Comparison of ENCODE assay signal across 8 cellular contexts in the genomic region with DNA sequence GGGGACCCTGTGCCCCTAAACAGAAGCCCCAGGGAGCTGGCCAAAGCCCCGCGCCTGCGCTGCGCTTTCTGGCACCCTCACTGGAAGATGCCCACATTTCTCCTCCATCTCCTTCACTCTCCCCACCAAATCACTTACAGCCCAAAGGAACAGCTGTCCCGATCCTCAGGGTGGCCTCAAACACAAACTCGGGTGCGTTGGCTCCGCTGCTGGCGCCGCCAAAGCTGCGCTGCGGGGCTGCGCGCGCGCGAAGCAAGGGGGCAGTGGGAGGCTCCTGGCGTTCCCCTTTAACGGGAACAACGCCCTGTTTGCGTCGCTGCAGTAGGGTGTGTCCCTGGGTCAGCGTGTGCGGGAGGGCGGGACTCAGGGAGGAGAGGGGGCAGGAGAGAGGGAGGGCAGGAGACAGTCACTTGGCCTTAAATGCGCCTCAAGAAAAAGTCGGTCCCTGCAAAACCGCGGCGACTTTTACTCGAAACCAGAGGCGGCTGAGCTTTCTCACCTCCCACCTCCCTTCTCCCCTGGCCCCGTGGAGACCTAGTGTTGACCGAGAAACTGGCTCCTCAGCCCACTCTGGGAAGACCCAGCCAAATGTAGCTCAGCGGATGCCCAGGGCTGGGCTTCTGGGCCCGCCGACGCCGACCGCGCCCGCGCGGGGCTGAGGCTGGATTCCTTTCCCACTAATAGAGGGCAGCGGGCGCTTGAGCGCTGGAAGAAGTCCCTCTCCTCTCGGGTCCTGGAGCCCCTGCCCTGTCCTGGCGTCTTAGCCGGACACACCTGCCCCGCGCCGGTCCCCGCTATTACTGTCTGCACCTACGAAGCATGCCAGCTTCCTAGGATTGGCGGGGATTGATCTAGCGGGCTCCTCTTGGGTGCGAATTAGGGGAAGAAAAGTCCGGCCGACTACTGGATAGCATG. TPM values are rescaled to one million over a fixed set of nuclear protein-coding genes. Genes with fewer than 3 reads are reported as not detected.
DNase-seq lines count a peak whose midpoint lies in the region; ATAC-seq and TF ChIP-seq lines count a peak whose summit lies in the region.

No MANE protein-coding gene starts in this region.

- peaks cover 15% of the 10 kb centered on the region for H3K36me3 ChIP-seq in HAP-1 (replicated peaks)
- H3K36me3 ChIP-seq in esophagus squamous epithelium, result peaks cover 0 to 16% (median 0%) of the 10 kb centered on the region in 3 donors
- peaks cover 21% of the 10 kb centered on the region for H3K36me3 ChIP-seq in upper lobe of right lung

- H3K4me1 Mint-ChIP-seq in mesothelial cell of epicardium, result peaks cover 29% of the 10 kb centered on the region

- H3K4me1 ChIP-seq in HAP-1 (peaks cover 15% of the 10 kb centered on the region), esophagus squamous epithelium (peaks cover 10 to 72% (median 30%) of the 10 kb centered on the region in 3 donors), upper lobe of right lung (peaks cover 25% of the 10 kb centered on the region)

- peak overlapping the region; percentile 97 for H3K27ac Mint-ChIP-seq in mesothelial cell of epicardium

- peak in 2 of 4 donors; percentile 84 for TF ChIP-seq POLR2A in esophagus squamous epithelium (IDR thresholded peaks at IDR 0.05)

- intact Hi-C loops in esophagus squamous epithelium (cut with DNase I), result loop anchor here (5.0 kb wide), 1 partner anchor 240 kb away; no protein-coding TSS in a partner anchor
- intact Hi-C loops in upper lobe of right lung (cut with DNase I), result loop anchor here (5.0 kb wide), 1 partner anchor 240 kb away; no protein-coding TSS in a partner anchor

- in situ Hi-C loops in HAP-1 (cut with MboI; ENCODE audit: low sequenced_read_pairs), result no loop called here

- no peaks in the 10 kb centered on the region for H3K36me3 Mint-ChIP-seq in mesothelial cell of epicardium

- ATAC-seq in upper lobe of right lung, result peak; percentile 84

- H3K9me3 ChIP-seq in HAP-1, result no peaks in the 10 kb centered on the region
- H3K9me3 ChIP-seq in esophagus squamous epithelium, result no peaks in the 10 kb centered on the region
- no peaks in the 10 kb centered on the region for H3K9me3 ChIP-seq in upper lobe of right lung

- DNase-seq in HAP-1 (ENCODE audit: low spot score in 2 of 2) (peak; percentile 90 to 92), SW 1271 (lab: John Stamatoyannopoulos, UW) (peak; percentile 76 to 82), esophagus squamous epithelium (lab: John Stamatoyannopoulos, UW) (peak; percentile 28), mesothelial cell of epicardium (ENCODE audit: low spot score in 2 of 2, unreplicated experiment in 2 of 2) (peak; percentile 30 to 60), upper lobe of right lung (peak; percentile 87), RPMI8226 (no peak), GDM1 (lab: John Stamatoyannopoulos, UW) (no peak), NCI-H2107 treated with DMSO at 0.1 percent for 48 hours (lab: John Stamatoyannopoulos, UW; ENCODE audit: unreplicated experiment) (no peak)

- H3K27ac ChIP-seq in esophagus squamous epithelium (peak overlapping the region; percentile 85 to 98 (median 94)), upper lobe of right lung (peak overlapping the region; percentile 90)

- no peaks in the 10 kb centered on the region for H3K27me3 ChIP-seq in HAP-1 (ENCODE audit: low read depth)
- H3K27me3 ChIP-seq in esophagus squamous epithelium, result peaks cover 0 to 77% (median 4%) of the 10 kb centered on the region in 4 donors
- no peaks in the 10 kb centered on the region for H3K27me3 ChIP-seq in upper lobe of right lung

- H3K9me3 Mint-ChIP-seq in mesothelial cell of epicardium, result no peaks in the 10 kb centered on the region

- peak overlapping the region; percentile 85 for H3K4me3 Mint-ChIP-seq in mesothelial cell of epicardium

- 2 to 5% methylated on average over 20 to 39 of the region's 60 CpGs for WGBS in esophagus squamous epithelium, 2 donors

- H3K27me3 Mint-ChIP-seq in mesothelial cell of epicardium (ENCODE audit: low read depth), result peaks cover 87% of the 10 kb centered on the region

- peak overlapping the region; percentile 60 for H3K4me3 ChIP-seq in HAP-1
- H3K4me3 ChIP-seq in esophagus squamous epithelium, result peak overlapping the region; percentile 34 to 77 (median 62)
- peak overlapping the region; percentile 62 for H3K4me3 ChIP-seq in upper lobe of right lung

- peak in 3 of 6 experiments; percentile 8 to 20 (median 9) for TF ChIP-seq CTCF in esophagus squamous epithelium (IDR thresholded peaks at IDR 0.05)
- TF ChIP-seq CTCF in mesothelial cell of epicardium (IDR thresholded peaks at IDR 0.05; ENCODE audit: unreplicated experiment), result no peak
- TF ChIP-seq CTCF in upper lobe of right lung (IDR thresholded peaks at IDR 0.05), result no peak

RNA-seq across cellular contexts. Expression of a gene that starts 2.6 kb away (rescaled TPM):
- total RNA-seq in esophagus squamous epithelium, result 100 to 1,000 TPM in 1 of 4 donors, 10 to 100 TPM in 2, 1 to 10 TPM in 1; 4.0 to 102 (median 27.3) TPM
- 49.4 to 52.5 TPM (median 50.4 TPM) in 3 replicates for total RNA-seq in mesothelial cell of epicardium
- total RNA-seq in upper lobe of right lung, result 157 TPM

Comparison
In these comparisons a context has a peak if more than half of its experiments do, and no peak if none do; other contexts are left out.
1. DNase-seq: peak in HAP-1 (2 of 2), SW 1271 (2 of 2), esophagus squamous epithelium (single experiment), mesothelial cell of epicardium (2 of 2) and upper lobe of right lung (single experiment); none in RPMI8226 (single experiment), GDM1 (single experiment) and NCI-H2107 treated with DMSO at 0.1 percent for 48 hours (single experiment).
2. Peak in every context shown above with its lines, with median percentiles within 50 percentile points of each other: H3K4me3 ChIP-seq.